Comparison of ENCODE assay signal across 9 cellular contexts in the genomic region with DNA sequence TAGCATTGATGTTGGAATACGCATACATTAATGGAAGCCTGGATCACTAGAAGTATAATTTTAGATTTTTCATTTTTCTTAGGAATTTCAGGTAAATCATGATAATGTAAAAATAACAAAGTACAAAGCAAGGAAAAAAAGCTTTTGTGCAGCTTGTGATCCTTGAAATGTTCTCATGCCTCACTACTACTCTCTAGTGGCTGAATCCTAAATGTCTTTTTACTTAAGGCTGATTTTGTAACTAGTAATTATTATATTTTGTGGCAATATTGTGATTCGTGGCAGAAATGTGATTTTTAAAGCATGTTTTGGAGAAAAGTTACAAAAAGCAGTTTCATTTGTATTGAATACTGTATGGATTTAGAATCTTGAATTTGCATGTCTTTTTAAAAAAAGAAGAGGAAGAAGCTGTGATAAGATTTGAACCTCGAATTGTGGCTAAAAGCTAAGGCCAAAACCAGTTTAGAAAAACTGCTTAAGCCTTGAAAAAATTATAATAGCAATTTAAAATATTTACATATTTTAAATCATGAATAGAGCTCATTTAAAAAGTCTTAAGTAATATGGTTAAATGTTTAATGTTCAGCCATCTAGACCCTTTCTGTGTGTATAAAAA. TPM values are rescaled to one million over a fixed set of nuclear protein-coding genes. Genes with fewer than 3 reads are reported as not detected.
A peak's percentile ranks its signal among the peaks of the same experiment; 100 is the strongest.
DNase-seq lines count a peak whose midpoint lies in the region; ATAC-seq, FAIRE-seq and TF ChIP-seq lines count a peak whose summit lies in the region.
"Had no signal": no experiment of that assay in that cellular context is flagged by ENCODE, and none has a peak within 500 bp of the region (broad histone marks: within the 10 kb centered on the region; RNA-seq: fewer than 3 reads in every experiment).

No MANE protein-coding gene starts in this region.

- no peak for ATAC-seq in activated CD8-positive, alpha-beta T cell treated with anti-CD3 and anti-CD28 coated beads for 36 hours
- ATAC-seq in activated CD8-positive, alpha-beta T cell treated with anti-CD3 and anti-CD28 coated beads, Interleukin-2, amount 10 ng/mL, durations not matched to agents 7 days and 5 days: no peak
- ATAC-seq in thoracic aorta (ENCODE audit: insufficient number of reproducible peaks, low FRiP score, low read depth): no peak
- no peak for ATAC-seq in GM21619 (IDR thresholded peaks at IDR 0.05; ENCODE audit: unreplicated experiment)

- no peaks in the 10 kb centered on the region for H3K79me1 ChIP-seq in neuronal stem cell (ENCODE audit: low read depth, low read length)

- no peak for DNase-seq in activated CD8-positive, alpha-beta T cell treated with anti-CD3 and anti-CD28 coated beads for 36 hours
- DNase-seq in activated CD8-positive, alpha-beta T cell treated with anti-CD3 and anti-CD28 coated beads, Interleukin-2, amount 10 ng/mL, durations not matched to agents 7 days and 5 days: no peak
- DNase-seq in fibroblast of gingiva (ENCODE audit: low read depth) (peak; percentile 36), thoracic aorta (ENCODE audit: low spot score) (no peak), neuronal stem cell (ENCODE audit: low spot score) (no peak), HTR-8/SVneo (ENCODE audit: insufficient read length, low spot score) (no peak)
- DNase-seq: NCI-H2029 had no signal

- H3K27ac ChIP-seq in OCI-LY3 (ENCODE audit: low read length): no peak overlapping the region
- H3K27ac ChIP-seq in thoracic aorta: no peak overlapping the region
- no peak overlapping the region for H3K27ac ChIP-seq in neuronal stem cell (replicated peaks; ENCODE audit: low read length)

- WGBS in neuronal stem cell (ENCODE audit: extremely low coverage in 2 of 2, insufficient read length in 2 of 2, insufficient replicate concordance in 1 of 2), 2 donors: no CpG with 5 or more reads among the region's 3 CpGs

- peaks cover 41% of the 10 kb centered on the region for H3K36me3 Mint-ChIP-seq in activated CD8-positive, alpha-beta T cell treated with anti-CD3 and anti-CD28 coated beads for 36 hours (ENCODE audit: low read depth)
- peaks cover 46% of the 10 kb centered on the region for H3K36me3 Mint-ChIP-seq in activated CD8-positive, alpha-beta T cell treated with anti-CD3 and anti-CD28 coated beads, Interleukin-2, amount 10 ng/mL, durations not matched to agents 7 days and 5 days (ENCODE audit: low read depth)

- H3K36me3 ChIP-seq in OCI-LY3 (replicated peaks; ENCODE audit: low read depth, low read length): peaks cover 55% of the 10 kb centered on the region
- H3K36me3 ChIP-seq in thoracic aorta: peaks cover 21% of the 10 kb centered on the region
- peaks cover 13 to 100% of the 10 kb centered on the region in 2 donors for H3K36me3 ChIP-seq in neuronal stem cell (replicated peaks in 1 of 2; ENCODE audit: control insufficient read depth in 2 of 2, insufficient read depth in 2 of 2, low read length in 2 of 2)

- H3K4me1 Mint-ChIP-seq in activated CD8-positive, alpha-beta T cell treated with anti-CD3 and anti-CD28 coated beads for 36 hours (ENCODE audit: low read depth): peaks cover 10% of the 10 kb centered on the region
- peaks cover 9% of the 10 kb centered on the region for H3K4me1 Mint-ChIP-seq in activated CD8-positive, alpha-beta T cell treated with anti-CD3 and anti-CD28 coated beads, Interleukin-2, amount 10 ng/mL, durations not matched to agents 7 days and 5 days (ENCODE audit: low read depth)

- no peak overlapping the region for H3K9ac ChIP-seq in OCI-LY3 (ENCODE audit: low read length)
- H3K9ac ChIP-seq in neuronal stem cell (ENCODE audit: low read depth, low read length, poor library complexity): no peak overlapping the region

- H3K27ac Mint-ChIP-seq in activated CD8-positive, alpha-beta T cell treated with anti-CD3 and anti-CD28 coated beads for 36 hours: no peak overlapping the region
- no peak overlapping the region for H3K27ac Mint-ChIP-seq in activated CD8-positive, alpha-beta T cell treated with anti-CD3 and anti-CD28 coated beads, Interleukin-2, amount 10 ng/mL, durations not matched to agents 7 days and 5 days

- H3K4me1 ChIP-seq in OCI-LY3 (ENCODE audit: low read length) (peaks cover 16% of the 10 kb centered on the region), thoracic aorta (ENCODE audit: control insufficient read depth in 1 of 2, low read depth in 2 of 2) (no peaks in the 10 kb centered on the region), neuronal stem cell (ENCODE audit: control insufficient read depth in 2 of 2, insufficient read depth in 1 of 2, low read depth in 1 of 2, low read length in 2 of 2) (no peaks in the 10 kb centered on the region)

- no peaks in the 10 kb centered on the region for H4K20me1 ChIP-seq in OCI-LY3 (ENCODE audit: insufficient read depth, low read length)

- H2BK12ac ChIP-seq in neuronal stem cell (ENCODE audit: low read length): no peak overlapping the region

- H3K4me2 ChIP-seq in OCI-LY3 (ENCODE audit: low read length) (no peak overlapping the region), neuronal stem cell (ENCODE audit: insufficient read depth, low read length, poor library complexity, severe bottlenecking) (no peak overlapping the region)

- peaks cover 10% of the 10 kb centered on the region; the same call in 1 of the 2 replicates for H3K79me2 ChIP-seq in OCI-LY3 (ENCODE audit: low read length)

- TF ChIP-seq CTCF in activated CD8-positive, alpha-beta T cell treated with anti-CD3 and anti-CD28 coated beads for 36 hours (IDR thresholded peaks at IDR 0.05): peak; percentile 38
- TF ChIP-seq CTCF in OCI-LY3 (IDR thresholded peaks at IDR 0.05; ENCODE audit: low read depth, low read length): peak; percentile 53
- peak; percentile 11 for TF ChIP-seq CTCF in thoracic aorta (IDR thresholded peaks at IDR 0.05)

- FAIRE-seq in HTR-8/SVneo (lab: Jason Lieb, UNC): no peak

- H4K8ac ChIP-seq in neuronal stem cell (ENCODE audit: low read depth, low read length): no peak overlapping the region

- H2BK15ac ChIP-seq in neuronal stem cell (ENCODE audit: low read length): no peak overlapping the region

- H3K14ac ChIP-seq in neuronal stem cell (ENCODE audit: low read length): no peak overlapping the region

- POLR2A ChIA-PET in activated CD8-positive, alpha-beta T cell treated with anti-CD3 and anti-CD28 coated beads for 36 hours (lab: Charles Lee): no interaction called here
- POLR2A ChIA-PET in activated CD8-positive, alpha-beta T cell treated with anti-CD3 and anti-CD28 coated beads, Interleukin-2, amount 10 ng/mL, durations not matched to agents 7 days and 5 days (lab: Charles Lee): interaction anchor here (0.9 kb wide), 1 partner anchor 39 kb away, joined by 3 read pairs; the partner anchor contains the start of gene U2SURP

- no peak overlapping the region for H3K23ac ChIP-seq in neuronal stem cell (ENCODE audit: low read depth, low read length, poor library complexity)

- H2BK5ac ChIP-seq in neuronal stem cell (ENCODE audit: low read length): no peak overlapping the region

- CTCF ChIA-PET in activated CD8-positive, alpha-beta T cell treated with anti-CD3 and anti-CD28 coated beads for 36 hours (lab: Charles Lee): interaction anchor here (0.7 to 1.6 kb wide), 8 partner anchors 11 to 79 kb away, joined by 3 to 7 read pairs (median 4); partner anchors contain the start of gene CHST2
- CTCF ChIA-PET in activated CD8-positive, alpha-beta T cell treated with anti-CD3 and anti-CD28 coated beads, Interleukin-2, amount 10 ng/mL, durations not matched to agents 7 days and 5 days (lab: Charles Lee): interaction anchor here (1.0 to 1.9 kb wide), 8 partner anchors 9 to 634 kb away, joined by 3 to 9 read pairs (median 4); partner anchors contain the start of gene U2SURP

- H3K18ac ChIP-seq in neuronal stem cell (ENCODE audit: low read length): no peak overlapping the region

- H2BK120ac ChIP-seq in neuronal stem cell (ENCODE audit: low read depth, low read length): no peak overlapping the region

- no peaks in the 10 kb centered on the region for H3K9me3 Mint-ChIP-seq in activated CD8-positive, alpha-beta T cell treated with anti-CD3 and anti-CD28 coated beads for 36 hours
- no peaks in the 10 kb centered on the region for H3K9me3 Mint-ChIP-seq in activated CD8-positive, alpha-beta T cell treated with anti-CD3 and anti-CD28 coated beads, Interleukin-2, amount 10 ng/mL, durations not matched to agents 7 days and 5 days (ENCODE audit: insufficient read depth)

- no peak overlapping the region for H2AK5ac ChIP-seq in neuronal stem cell (ENCODE audit: low read depth, low read length)

- H3K9me3 ChIP-seq in OCI-LY3 (ENCODE audit: insufficient read depth, low read length): no peaks in the 10 kb centered on the region
- no peaks in the 10 kb centered on the region for H3K9me3 ChIP-seq in thoracic aorta
- H3K9me3 ChIP-seq in neuronal stem cell (replicated peaks in 1 of 2; ENCODE audit: control insufficient read depth in 2 of 2, insufficient read depth in 1 of 2, low read depth in 1 of 2, low read length in 2 of 2): peaks cover 0 to 9% of the 10 kb centered on the region in 2 donors

- no peak overlapping the region for H4K91ac ChIP-seq in neuronal stem cell (ENCODE audit: low read depth, low read length, poor library complexity)

- H3K27me3 ChIP-seq in OCI-LY3 (ENCODE audit: low read depth, low read length) (no peaks in the 10 kb centered on the region), thoracic aorta (replicated peaks; ENCODE audit: insufficient read depth) (no peaks in the 10 kb centered on the region), neuronal stem cell (ENCODE audit: control insufficient read depth in 3 of 3, insufficient read depth in 3 of 3, low read depth in 1 of 3, low read length in 3 of 3) (no peaks in the 10 kb centered on the region)

- no peaks in the 10 kb centered on the region for H3K27me3 Mint-ChIP-seq in activated CD8-positive, alpha-beta T cell treated with anti-CD3 and anti-CD28 coated beads for 36 hours
- H3K27me3 Mint-ChIP-seq in activated CD8-positive, alpha-beta T cell treated with anti-CD3 and anti-CD28 coated beads, Interleukin-2, amount 10 ng/mL, durations not matched to agents 7 days and 5 days (ENCODE audit: low read depth): no peaks in the 10 kb centered on the region

- no peak overlapping the region for H3K4ac ChIP-seq in neuronal stem cell (ENCODE audit: low read length)

- intact Hi-C loops in activated CD8-positive, alpha-beta T cell treated with anti-CD3 and anti-CD28 coated beads for 36 hours (cut with micrococcal nuclease): no loop called here

- no peak overlapping the region for H2AFZ ChIP-seq in OCI-LY3 (ENCODE audit: low read depth, low read length)
- no peak overlapping the region for H2AFZ ChIP-seq in neuronal stem cell (ENCODE audit: low read length)

- H3K4me3 ChIP-seq in OCI-LY3 (ENCODE audit: low read length): no peak overlapping the region
- no peak overlapping the region for H3K4me3 ChIP-seq in thoracic aorta
- no peak overlapping the region for H3K4me3 ChIP-seq in neuronal stem cell (ENCODE audit: low read length in 2 of 2)

- no peak overlapping the region for H3K4me3 Mint-ChIP-seq in activated CD8-positive, alpha-beta T cell treated with anti-CD3 and anti-CD28 coated beads for 36 hours
- H3K4me3 Mint-ChIP-seq in activated CD8-positive, alpha-beta T cell treated with anti-CD3 and anti-CD28 coated beads, Interleukin-2, amount 10 ng/mL, durations not matched to agents 7 days and 5 days: no peak overlapping the region

RNA-seq across cellular contexts. Expression of gene U2SURP, which starts 39.0 kb away (rescaled TPM):
- 100 to 1,000 TPM; 160 to 174 TPM for total RNA-seq in activated CD8-positive, alpha-beta T cell treated with anti-CD3 and anti-CD28 coated beads for 36 hours
- total RNA-seq in activated CD8-positive, alpha-beta T cell treated with anti-CD3 and anti-CD28 coated beads, Interleukin-2, amount 10 ng/mL, durations not matched to agents 7 days and 5 days: 100 to 1,000 TPM; 123 to 124 TPM
- total RNA-seq in thoracic aorta: 10 to 100 TPM; 53.1 to 91.5 TPM
- polyA plus RNA-seq in neuronal stem cell (2013, experiment 1 of 2): 89.9 TPM
- polyA plus RNA-seq in neuronal stem cell (2013, experiment 2 of 2): 98.6 TPM
